ENCODE assay signal across 1 cellular context in the genomic region with DNA sequence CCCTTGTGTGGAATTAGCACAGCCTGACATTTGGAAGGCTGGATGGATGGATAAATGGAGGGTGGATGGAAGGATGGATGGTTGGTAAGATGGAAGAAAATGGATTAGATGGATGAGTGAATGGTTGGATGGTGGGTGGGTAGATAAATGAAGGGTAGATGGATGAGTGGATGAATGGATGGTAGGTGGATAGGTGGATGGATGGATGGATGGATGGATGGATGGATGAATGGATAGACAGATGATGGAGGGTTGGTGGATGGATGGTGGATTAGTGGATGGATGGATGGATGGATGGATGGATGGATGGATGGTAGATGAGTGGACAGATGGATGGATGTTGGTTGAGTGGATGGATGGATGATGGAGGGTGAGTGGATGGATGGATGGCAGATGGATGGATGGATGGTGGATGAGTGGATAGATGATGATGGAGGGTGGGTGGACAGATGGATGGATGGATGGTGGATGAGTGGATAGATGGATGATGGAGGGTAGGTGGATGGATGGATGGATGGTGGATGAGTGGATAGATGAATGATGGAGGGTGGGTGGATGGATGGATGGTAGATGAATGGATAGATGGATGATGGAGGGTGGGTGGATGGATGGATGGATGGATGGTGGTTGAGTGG.
TF ChIP-seq lines count a peak whose summit lies in the region.

No MANE protein-coding gene starts in this region.

TF ChIP-seq in H1, 55 proteins besides CTCF, POLR2A, EP300 and RAD21:
- TF ChIP-seq SP1 (IDR thresholded peaks at IDR 0.05; ENCODE audit: low read depth, low read length) (no peak), TBP (IDR thresholded peaks at IDR 0.05; ENCODE audit: low read depth, low read length) (no peak), RBBP5 (IDR thresholded peaks at IDR 0.05; ENCODE audit: borderline replicate concordance, low read depth, low read length) (no peak), ZNF274 (IDR thresholded peaks at IDR 0.05; ENCODE audit: borderline replicate concordance, extremely low read depth, low read length) (no peak), SIX5 (IDR thresholded peaks at IDR 0.05; ENCODE audit: low read depth, low read length) (no peak), RFX5 (IDR thresholded peaks at IDR 0.05; ENCODE audit: borderline replicate concordance, low read depth, low read length) (no peak), CHD2 (IDR thresholded peaks at IDR 0.05; ENCODE audit: low read length) (no peak), EGR1 (IDR thresholded peaks at IDR 0.05; ENCODE audit: borderline replicate concordance, low read depth, low read length) (no peak)
